ENCODE assay signal across 20 cellular contexts in the genomic region with DNA sequence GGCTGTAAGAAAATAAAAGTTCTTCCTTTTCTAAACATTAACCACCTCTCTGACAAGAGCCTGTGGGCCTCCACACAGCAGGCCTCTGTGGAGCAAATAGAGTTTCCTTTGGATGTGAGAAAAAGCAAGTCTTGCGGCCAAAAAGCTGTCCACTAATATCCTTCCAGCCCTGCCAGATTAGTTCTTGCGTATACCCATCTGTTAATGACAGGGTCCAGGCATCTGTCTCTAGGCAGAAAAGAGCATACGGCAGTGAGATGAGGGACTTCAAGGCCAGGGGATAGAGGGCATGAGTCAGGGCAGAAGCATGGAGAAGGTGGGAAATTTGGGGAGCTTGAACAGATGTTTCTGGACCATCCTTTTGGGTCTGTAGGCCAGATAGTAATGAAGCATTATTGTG.
A peak's percentile ranks its signal among the peaks of the same experiment; 100 is the strongest.
DNase-seq lines count a peak whose midpoint lies in the region; ATAC-seq and TF ChIP-seq lines count a peak whose summit lies in the region.
"Had no signal": no experiment of that assay in that cellular context is flagged by ENCODE, and none has a peak within 500 bp of the region (broad histone marks: within the 10 kb centered on the region; RNA-seq: fewer than 3 reads in every experiment).

No MANE protein-coding gene starts in this region.

- H3K4me1 ChIP-seq in right atrium auricular region (peaks cover 0 to 17% of the 10 kb centered on the region in 2 donors), SJCRH30 (no peaks in the 10 kb centered on the region)
- H3K4me1 ChIP-seq: BE2C, Peyer's patch had no signal

- TF ChIP-seq CTCF in right atrium auricular region (IDR thresholded peaks at IDR 0.05): no peak

- peak; percentile 68 for ATAC-seq in Right ventricle myocardium inferior
- peak; percentile 73 to 85 for ATAC-seq in left cardiac atrium
- ATAC-seq in T-cell (replicated peaks in 1 of 4): no peak
- ATAC-seq: GM23338 had no signal

- POLR2A ChIA-PET in T-cell (lab: Charles Lee): no interaction called here

- H3K36me3 ChIP-seq in right atrium auricular region: no peaks in the 10 kb centered on the region
- H3K36me3 ChIP-seq in SJCRH30: no peaks in the 10 kb centered on the region
- H3K36me3 ChIP-seq: BE2C had no signal

- intact Hi-C loops in Right ventricle myocardium inferior (cut with DNase I): no loop called here
- intact Hi-C loops in left cardiac atrium (cut with DNase I): no loop called here

- no peak overlapping the region for H3K27ac Mint-ChIP-seq in T-cell
- H3K27ac Mint-ChIP-seq: CD4-positive, CD25-positive, alpha-beta regulatory T cell; GM23338 had no signal

- H3K27ac ChIP-seq in right atrium auricular region: peak overlapping the region in 1 of 2 donors; percentile 59
- no peak overlapping the region for H3K27ac ChIP-seq in SJCRH30
- H3K27ac ChIP-seq: Peyer's patch had no signal

- H3K9me3 ChIP-seq in right atrium auricular region (no peaks in the 10 kb centered on the region), SJCRH30 (replicated peaks) (no peaks in the 10 kb centered on the region)
- H3K9me3 ChIP-seq: BE2C, Peyer's patch, SK-N-SH had no signal

- H3K4me1 Mint-ChIP-seq in T-cell: no peaks in the 10 kb centered on the region
- H3K4me1 Mint-ChIP-seq: CD4-positive, CD25-positive, alpha-beta regulatory T cell; GM23338 had no signal

- H3K36me3 Mint-ChIP-seq in T-cell: no peaks in the 10 kb centered on the region
- H3K36me3 Mint-ChIP-seq: CD4-positive, CD25-positive, alpha-beta regulatory T cell had no signal

- H3K4me3 ChIP-seq in right atrium auricular region: no peak overlapping the region
- H3K4me3 ChIP-seq in SJCRH30: no peak overlapping the region
- H3K4me3 ChIP-seq: GM23338, Peyer's patch had no signal

- no peak for DNase-seq in Right ventricle myocardium inferior (ENCODE audit: missing footprints)
- DNase-seq in right atrium auricular region (ENCODE audit: low spot score): no peak
- DNase-seq in NCI-H82 treated with DMSO at 0.1 percent for 48 hours (lab: John Stamatoyannopoulos, UW; ENCODE audit: unreplicated experiment): peak; percentile 47
- no peak for DNase-seq in left cardiac atrium
- no peak for DNase-seq in NCI-H2081 treated with DMSO at 0.1 percent for 48 hours (lab: John Stamatoyannopoulos, UW)
- no peak for DNase-seq in T-cell
- no peak for DNase-seq in SJCRH30
- DNase-seq: BE2C; CD4-positive, CD25-positive, alpha-beta regulatory T cell; COR-L47; HCEC 1CT; MM.1S; NCI-H1092; NCI-H1694 treated with DMSO at 0.1 percent for 48 hours; NCI-H2107; NCI-H526; NK-92 treated with Interleukin-12 subunit alpha and Interleukin-12 subunit beta, amount 100 ng/mL, for 24 hours; Peyer's patch; SK-N-SH had no signal

- H3K27me3 Mint-ChIP-seq in T-cell: peaks cover 6% of the 10 kb centered on the region in 2 donors
- H3K27me3 Mint-ChIP-seq: CD4-positive, CD25-positive, alpha-beta regulatory T cell had no signal

- no peaks in the 10 kb centered on the region for H3K27me3 ChIP-seq in right atrium auricular region
- H3K27me3 ChIP-seq in SJCRH30: no peaks in the 10 kb centered on the region
- H3K27me3 ChIP-seq: BE2C, Peyer's patch had no signal

- CTCF ChIA-PET in T-cell (lab: Charles Lee): no interaction called here

- no peaks in the 10 kb centered on the region for H3K9me3 Mint-ChIP-seq in T-cell
- H3K9me3 Mint-ChIP-seq: GM23338 had no signal

- H3K4me3 Mint-ChIP-seq in T-cell: no peak overlapping the region
- H3K4me3 Mint-ChIP-seq: CD4-positive, CD25-positive, alpha-beta regulatory T cell; GM23338 had no signal

Comparison
In these comparisons a context has a peak if more than half of its experiments do, and no peak if none do; other contexts are left out.
1. ATAC-seq: peak in Right ventricle myocardium inferior (single experiment) and left cardiac atrium (2 of 2); none in T-cell (0 of 4).